17 cellular contexts compared by ENCODE assay signal in the genomic region with DNA sequence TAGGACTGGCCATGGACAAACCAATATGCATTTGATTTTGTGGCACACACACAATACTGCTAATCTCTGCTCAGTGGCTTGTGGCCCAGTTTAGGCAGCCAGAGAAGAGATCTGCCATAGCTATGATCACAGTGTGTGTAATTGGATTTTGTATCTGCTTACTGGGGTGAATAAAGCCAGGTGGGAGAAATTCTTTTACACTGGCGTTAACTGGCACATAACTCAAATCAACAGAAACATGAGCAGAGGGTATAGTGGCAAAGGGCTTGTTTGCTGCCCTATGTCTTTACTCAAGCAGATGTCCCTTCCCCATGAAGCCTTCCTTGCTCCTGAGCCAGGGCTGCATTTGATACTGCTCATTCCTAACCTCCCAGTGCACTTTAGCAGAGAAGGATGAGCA. TPM values are rescaled to one million over a fixed set of nuclear protein-coding genes. Genes with fewer than 3 reads are reported as not detected.
A peak's percentile ranks its signal among the peaks of the same experiment; 100 is the strongest.
DNase-seq lines count a peak whose midpoint lies in the region; ATAC-seq, FAIRE-seq and TF ChIP-seq lines count a peak whose summit lies in the region.
"Had no signal": no experiment of that assay in that cellular context is flagged by ENCODE, and none has a peak within 500 bp of the region (broad histone marks: within the 10 kb centered on the region; RNA-seq: fewer than 3 reads in every experiment).

No MANE protein-coding gene starts in this region.

- no peak for ATAC-seq in left lobe of liver
- ATAC-seq in HG02973 (IDR thresholded peaks at IDR 0.05; ENCODE audit: unreplicated experiment), result no peak

- H3K36me3 Mint-ChIP-seq in H9 (ENCODE audit: insufficient read depth in 1 of 3, low read depth in 3 of 3), result peaks cover 0 to 20% (median 8%) of the 10 kb centered on the region in 3 experiments; a peak in 6 of 7 replicates

- no peak overlapping the region for H2BK5ac ChIP-seq in H9 (ENCODE audit: insufficient read length, low read length)

- no peak overlapping the region for H3K27ac ChIP-seq in H9 (ENCODE audit: insufficient read length, low read depth, low read length)
- H3K27ac ChIP-seq: BLaER1, GM23248 had no signal

- no peak overlapping the region for H4K8ac ChIP-seq in H9 (replicated peaks; ENCODE audit: insufficient read length, low read depth, low read length)

- no peak overlapping the region for H2BK15ac ChIP-seq in H9 (ENCODE audit: low read depth, low read length)

- no peak overlapping the region for H2BK12ac ChIP-seq in H9 (ENCODE audit: insufficient read length, low read depth, low read length)

- no peaks in the 10 kb centered on the region for H3K9me3 ChIP-seq in H9 (ENCODE audit: control insufficient read depth, low read depth, low read length)
- H3K9me3 ChIP-seq: BLaER1, Caco-2 had no signal

- H3T11ph ChIP-seq in H9 (ENCODE audit: low read length), result no peak overlapping the region

- no peak overlapping the region for H4K91ac ChIP-seq in H9 (ENCODE audit: insufficient read length, low read depth, low read length)

- peaks cover 3% of the 10 kb centered on the region in 2 experiments for H3K9me3 Mint-ChIP-seq in H9
- H3K9me3 Mint-ChIP-seq: CD8-positive, alpha-beta memory T cell had no signal

- H3K14ac ChIP-seq in H9 (ENCODE audit: insufficient read depth, low read length), result no peak overlapping the region

- FAIRE-seq in urothelium cell line (lab: Jason Lieb, UNC), result peak; percentile 70
- FAIRE-seq: G401.6, GM12891 had no signal

- TF ChIP-seq CTCF in H9 (conservative IDR thresholded peaks at IDR 0.05), result no peak

- H3K27me3 Mint-ChIP-seq in H9 (ENCODE audit: low read depth), result 0 out of 2 replicates have a peak, but pooled peaks cover 2% of the 10 kb centered on the region
- H3K27me3 Mint-ChIP-seq: CD8-positive, alpha-beta memory T cell had no signal

- no peak overlapping the region for H3K9ac ChIP-seq in H9 (ENCODE audit: extremely low read depth, insufficient read length, low read length)
- H3K9ac ChIP-seq: BLaER1, GM23248 had no signal

- no peaks in the 10 kb centered on the region for H3K79me2 ChIP-seq in H9 (ENCODE audit: insufficient read depth, low read length)

- H3K4me1 Mint-ChIP-seq in H9, result peaks cover 17 to 19% of the 10 kb centered on the region in 2 experiments
- H3K4me1 Mint-ChIP-seq: CD8-positive, alpha-beta memory T cell had no signal

- H3K27me3 ChIP-seq in H9 (ENCODE audit: insufficient read depth, low read length), result no peaks in the 10 kb centered on the region
- H3K27me3 ChIP-seq: BLaER1 had no signal

- H3K56ac ChIP-seq in H9 (ENCODE audit: insufficient read length, low read depth, low read length), result no peak overlapping the region

- no peak overlapping the region for H3K4me3 Mint-ChIP-seq in H9
- H3K4me3 Mint-ChIP-seq: CD8-positive, alpha-beta memory T cell had no signal

- H3K4me1 ChIP-seq in H9 (ENCODE audit: insufficient read depth, low read length), result peaks cover 3% of the 10 kb centered on the region; the same call in 1 of the 2 replicates
- H3K4me1 ChIP-seq: Caco-2 had no signal

- no peak overlapping the region for H2BK20ac ChIP-seq in H9 (ENCODE audit: low read depth, low read length, poor library complexity, severe bottlenecking)

- no peak overlapping the region for H3K18ac ChIP-seq in H9 (ENCODE audit: insufficient read length, low read depth, low read length)

- no peak overlapping the region for H3K4me2 ChIP-seq in H9 (ENCODE audit: insufficient read depth, insufficient read length, low read length)

- H2BK120ac ChIP-seq in H9 (ENCODE audit: low read depth, low read length, poor library complexity, severe bottlenecking), result no peak overlapping the region

- H2AFZ ChIP-seq in H9 (ENCODE audit: low read length), result no peak overlapping the region
- H2AFZ ChIP-seq: GM23248 had no signal

- no peak overlapping the region for H3K27ac Mint-ChIP-seq in H9
- H3K27ac Mint-ChIP-seq: CD8-positive, alpha-beta memory T cell had no signal

- H3K23ac ChIP-seq in H9 (ENCODE audit: insufficient read length, low read depth, low read length), result no peak overlapping the region

- no CpG with 5 or more reads among the region's 1 CpG for WGBS in H9 (ENCODE audit: extremely low coverage, insufficient read length, low lambda C conversion rate)

- H3K23me2 ChIP-seq in H9 (ENCODE audit: insufficient read length, low read depth, low read length, poor library complexity, severe bottlenecking), result no peaks in the 10 kb centered on the region

- H4K5ac ChIP-seq in H9 (ENCODE audit: insufficient read length, low read depth, low read length), result no peak overlapping the region

- H3K4ac ChIP-seq in H9 (ENCODE audit: low read depth, low read length), result no peak overlapping the region

- H2AK5ac ChIP-seq in H9 (ENCODE audit: insufficient read length, low read length), result no peak overlapping the region

- no peaks in the 10 kb centered on the region for H4K20me1 ChIP-seq in H9 (ENCODE audit: control insufficient read depth, insufficient read depth, insufficient read length)
- H4K20me1 ChIP-seq: BLaER1 had no signal

- H3K79me1 ChIP-seq in H9 (ENCODE audit: insufficient read depth, low read depth, low read length, poor library complexity, severe bottlenecking), result no peaks in the 10 kb centered on the region

- DNase-seq in NCI-H2171 treated with DMSO at 0.1 percent for 48 hours (lab: John Stamatoyannopoulos, UW) (peak; percentile 70), NCI-H2171 (lab: John Stamatoyannopoulos, UW) (no peak), astrocyte of the hippocampus (ENCODE audit: low read depth, low spot score) (peak; percentile 23), left lobe of liver (ENCODE audit: low spot score) (peak; percentile 8), urothelium cell line (ENCODE audit: low spot score) (no peak), H9 (no peak), NCI-H2196 treated with DMSO at 0.1 percent for 48 hours (lab: John Stamatoyannopoulos, UW; ENCODE audit: unreplicated experiment) (no peak)
- DNase-seq: 8988T; AML-193; Caco-2; CD8-positive, alpha-beta memory T cell; GM23248; H7 had no signal

RNA-seq across cellular contexts. Expression of a gene that starts 28.5 kb away (rescaled TPM):
- 0.93 TPM for total RNA-seq in left lobe of liver
- total RNA-seq in H9 (2021), result 4.9 and 5.5 TPM in 2 replicates

RNA-seq across cellular contexts. Expression of a gene that starts 59.2 kb away (rescaled TPM):
- total RNA-seq in left lobe of liver, result not detected
- total RNA-seq in H9 (2021), result not detected in 2 replicates
- total RNA-seq: Caco-2; CD8-positive, alpha-beta memory T cell had no signal

Comparison
In these comparisons a context has a peak if more than half of its experiments do, and no peak if none do; other contexts are left out.
1. DNase-seq: peak in NCI-H2171 treated with DMSO at 0.1 percent for 48 hours (single experiment), astrocyte of the hippocampus (single experiment) and left lobe of liver (single experiment); none in NCI-H2171 (single experiment), urothelium cell line (single experiment), H9 (single experiment) and NCI-H2196 treated with DMSO at 0.1 percent for 48 hours (single experiment).